ENCODE assay signal across 9 cellular contexts in the genomic region with DNA sequence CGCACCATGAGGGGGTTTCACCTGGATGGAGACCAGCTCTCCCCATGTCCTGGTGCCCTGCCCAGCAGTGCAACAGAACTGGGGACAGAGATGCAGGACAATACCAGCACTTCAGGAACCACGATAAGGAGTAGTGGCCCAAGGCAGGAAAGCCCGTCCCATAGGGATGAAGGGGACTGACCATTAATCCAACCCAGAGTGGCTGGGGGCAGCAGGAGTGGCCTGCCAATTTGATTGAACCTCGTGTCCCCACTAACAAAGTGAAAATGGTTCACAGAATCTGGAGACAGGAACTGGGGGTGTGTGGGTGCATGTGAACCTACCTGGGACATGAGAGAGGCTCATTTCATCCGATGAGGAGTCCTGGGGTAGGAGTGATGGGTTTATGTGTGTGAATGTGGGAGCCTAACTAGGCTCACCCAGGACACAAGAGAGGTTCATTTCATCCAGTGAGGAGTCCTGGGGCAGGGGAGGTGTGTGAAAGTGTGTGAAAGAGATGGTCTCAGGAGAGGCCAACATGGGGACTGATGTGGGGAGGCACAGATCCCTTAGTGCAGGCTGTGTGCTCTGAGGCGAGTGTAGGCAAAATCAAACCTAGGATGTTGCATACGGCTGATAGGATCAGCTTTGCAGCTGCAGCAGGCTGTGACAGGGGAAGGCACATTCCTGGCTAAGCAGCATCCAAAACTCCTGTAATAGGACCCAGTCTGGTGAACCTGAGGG.
DNase-seq lines count a peak whose midpoint lies in the region; ATAC-seq, FAIRE-seq and TF ChIP-seq lines count a peak whose summit lies in the region.
"Had no signal": no experiment of that assay in that cellular context is flagged by ENCODE, and none has a peak within 500 bp of the region (broad histone marks: within the 10 kb centered on the region; RNA-seq: fewer than 3 reads in every experiment).

No MANE protein-coding gene starts in this region.

- H3K4me1 ChIP-seq in DND-41 (ENCODE audit: insufficient read depth, low read length) (peaks cover 78% of the 10 kb centered on the region), esophagus muscularis mucosa (peaks cover 16 to 35% (median 32%) of the 10 kb centered on the region in 4 donors), pancreas (peaks cover 26 to 35% (median 33%) of the 10 kb centered on the region in 3 donors)

- peak overlapping the region; percentile 96 for H3K9ac ChIP-seq in DND-41 (ENCODE audit: low read depth, low read length)

- in situ Hi-C loops in GM13977 (cut with MboI; ENCODE audit: low pct_unique_long_range_greater_than_20kb, low sequenced_read_pairs, unreplicated experiment) = no loop called here

- TF ChIP-seq EP300 in esophagus muscularis mucosa (IDR thresholded peaks at IDR 0.05) = no peak

- no peaks in the 10 kb centered on the region for H3K9me3 ChIP-seq in DND-41 (ENCODE audit: insufficient read depth, low read length, severe bottlenecking)
- no peaks in the 10 kb centered on the region for H3K9me3 ChIP-seq in esophagus muscularis mucosa
- no peaks in the 10 kb centered on the region for H3K9me3 ChIP-seq in pancreas

- ATAC-seq in DND-41 (ENCODE audit: insufficient read depth, low read depth) (peak; percentile 74), pancreas (peak; percentile 14 to 39 (median 24)), HG03520 (IDR thresholded peaks at IDR 0.05; ENCODE audit: unreplicated experiment) (no peak), left colon (no peak)

- TF ChIP-seq POLR2A in esophagus muscularis mucosa (IDR thresholded peaks at IDR 0.05; ENCODE audit: low read depth) (no peak), H54 (IDR thresholded peaks at IDR 0.05; ENCODE audit: low read depth, low read length) (no peak)

- DNase-seq in DND-41 (peak; percentile 75), RWPE1 (ENCODE audit: low spot score) (no peak), esophagus muscularis mucosa (ENCODE audit: extremely low spot score) (no peak), pancreas (no peak), H54 (ENCODE audit: insufficient read length, low spot score) (no peak), GM13977 (ENCODE audit: low spot score) (no peak), left colon (no peak)
- DNase-seq: NCI-H2081 treated with DMSO at 0.1 percent for 48 hours had no signal

- peak overlapping the region; percentile 85 for H3K4me2 ChIP-seq in DND-41 (ENCODE audit: insufficient read depth, low read length)

- intact Hi-C loops in esophagus muscularis mucosa (cut with DNase I) = loop anchor here (10.0 kb wide), 1 partner anchor 99 kb away; a partner anchor contains a TSS
- intact Hi-C loops in pancreas (cut with DNase I) = no loop called here
- intact Hi-C loops in left colon (cut with DNase I, micrococcal nuclease) = no loop called here

- no peaks in the 10 kb centered on the region for H4K20me1 ChIP-seq in DND-41 (ENCODE audit: insufficient read depth, low read length)

- WGBS in esophagus muscularis mucosa = 47% methylated on average over 5 of the region's 7 CpGs
- 35 to 41% methylated on average over 7 of the region's 7 CpGs for WGBS in pancreas, 2 donors

- H3K4me3 ChIP-seq in DND-41 (ENCODE audit: low read depth in 1 of 2, low read length in 2 of 2) (peak overlapping the region; percentile 17 to 63; a peak in 3 of 4 replicates), esophagus muscularis mucosa (peak overlapping the region; percentile 50 to 61 (median 58)), pancreas (peak overlapping the region in 2 of 4 donors; percentile 26 to 36)

- H3K27me3 ChIP-seq in DND-41 (ENCODE audit: insufficient read depth, low read length, poor library complexity) (no peaks in the 10 kb centered on the region), esophagus muscularis mucosa (no peaks in the 10 kb centered on the region), pancreas (no peaks in the 10 kb centered on the region)

- peaks cover 12% of the 10 kb centered on the region; the same call in 1 of the 2 replicates for H3K79me2 ChIP-seq in DND-41 (ENCODE audit: insufficient read depth, low read length)

- FAIRE-seq in pancreas (lab: Jason Lieb, UNC) (no peak), H54 (lab: Jason Lieb, UNC) (no peak)

- H3K27ac ChIP-seq in DND-41 (ENCODE audit: low read length) = peak overlapping the region; percentile 99
- peak overlapping the region; percentile 31; the same call in 1 of the 2 replicates for H3K27ac ChIP-seq in RWPE1
- H3K27ac ChIP-seq in esophagus muscularis mucosa (replicated peaks in 1 of 4) = peak overlapping the region; percentile 74 to 78 (median 74)
- peak overlapping the region; percentile 53 to 88 (median 77) for H3K27ac ChIP-seq in pancreas

- TF ChIP-seq CTCF in DND-41 (IDR thresholded peaks at IDR 0.05; ENCODE audit: borderline replicate concordance, extremely low read depth, low read length, poor library complexity, severe bottlenecking) = no peak
- no peak for TF ChIP-seq CTCF in RWPE1 (conservative IDR thresholded peaks at IDR 0.05; ENCODE audit: low read depth)
- TF ChIP-seq CTCF in esophagus muscularis mucosa (IDR thresholded peaks at IDR 0.05) = no peak
- no peak for TF ChIP-seq CTCF in pancreas (IDR thresholded peaks at IDR 0.05)
- no peak for TF ChIP-seq CTCF in GM13977 (IDR thresholded peaks at IDR 0.05; ENCODE audit: extremely low read depth, insufficient read depth, missing control alignments)

- CTCF ChIA-PET in RWPE1 (lab: Yijun Ruan, JAX) = no interaction called here

- H2AFZ ChIP-seq in DND-41 (ENCODE audit: low read depth, low read length) = peak overlapping the region; percentile 58

- H3K36me3 ChIP-seq in DND-41 (ENCODE audit: insufficient read depth, low read length) = no peaks in the 10 kb centered on the region
- no peaks in the 10 kb centered on the region for H3K36me3 ChIP-seq in esophagus muscularis mucosa
- no peaks in the 10 kb centered on the region for H3K36me3 ChIP-seq in pancreas

- POLR2A ChIA-PET in RWPE1 (lab: Yijun Ruan, JAX; ENCODE audit: low non-redundant PET) = no interaction called here

Comparison
In these comparisons a context has a peak if more than half of its experiments do, and no peak if none do; other contexts are left out.
1. ATAC-seq: peak in DND-41 (single experiment) and pancreas (4 of 4); none in HG03520 (single experiment) and left colon (single experiment).
2. H3K27ac ChIP-seq: peak in every context shown above with its lines; median percentile 99 in DND-41; 77 in pancreas; 74 in esophagus muscularis mucosa; 31 in RWPE1.